Comparison of ENCODE assay signal across 3 cellular contexts in the genomic region with DNA sequence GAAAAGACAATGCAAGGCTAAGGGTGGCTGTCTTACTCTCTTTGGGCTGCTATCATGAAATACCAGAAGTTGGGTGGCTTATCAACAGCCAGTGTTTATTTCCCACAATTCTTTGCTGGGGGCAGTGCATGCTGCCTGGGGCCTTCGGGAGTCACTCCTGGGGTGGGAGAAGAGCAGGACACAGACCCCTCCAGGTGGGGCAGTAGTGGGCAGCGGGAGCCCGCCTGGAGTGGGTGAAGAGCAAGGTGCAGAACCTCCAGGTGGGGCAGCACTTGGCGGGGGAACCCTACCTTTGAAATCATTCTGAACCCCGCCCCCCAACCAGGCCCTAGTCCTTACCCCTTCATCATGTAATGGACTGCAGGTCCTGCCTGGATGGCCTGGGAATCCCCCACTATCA.
TF ChIP-seq lines count a peak whose summit lies in the region.

No MANE protein-coding gene starts in this region.

TF ChIP-seq in K562, 482 proteins besides CTCF, POLR2A, EP300 and RAD21 (continued from another document):
- TF ChIP-seq JUND (IDR thresholded peaks at IDR 0.05; ENCODE audit: borderline replicate concordance, low read depth, low read length), result no peak
- no peak for TF ChIP-seq JUND (tag; IDR thresholded peaks at IDR 0.05; ENCODE audit: borderline replicate concordance, low read depth, low read length)
TF ChIP-seq in K562: peak in this region for 0.

TF ChIP-seq in HepG2, 621 proteins besides CTCF, POLR2A, EP300 and RAD21 (continued from another document):
- TF ChIP-seq ZNF841 (CRISPR knock-in tag; IDR thresholded peaks at IDR 0.05; ENCODE audit: borderline replicate concordance), result no peak

TF ChIP-seq in SK-N-SH treated with all-trans-retinoic acid at 6 μM for 48 hours, 23 proteins besides CTCF, POLR2A, EP300 and RAD21 (continued from another document):
- TF ChIP-seq, protein P1, sequence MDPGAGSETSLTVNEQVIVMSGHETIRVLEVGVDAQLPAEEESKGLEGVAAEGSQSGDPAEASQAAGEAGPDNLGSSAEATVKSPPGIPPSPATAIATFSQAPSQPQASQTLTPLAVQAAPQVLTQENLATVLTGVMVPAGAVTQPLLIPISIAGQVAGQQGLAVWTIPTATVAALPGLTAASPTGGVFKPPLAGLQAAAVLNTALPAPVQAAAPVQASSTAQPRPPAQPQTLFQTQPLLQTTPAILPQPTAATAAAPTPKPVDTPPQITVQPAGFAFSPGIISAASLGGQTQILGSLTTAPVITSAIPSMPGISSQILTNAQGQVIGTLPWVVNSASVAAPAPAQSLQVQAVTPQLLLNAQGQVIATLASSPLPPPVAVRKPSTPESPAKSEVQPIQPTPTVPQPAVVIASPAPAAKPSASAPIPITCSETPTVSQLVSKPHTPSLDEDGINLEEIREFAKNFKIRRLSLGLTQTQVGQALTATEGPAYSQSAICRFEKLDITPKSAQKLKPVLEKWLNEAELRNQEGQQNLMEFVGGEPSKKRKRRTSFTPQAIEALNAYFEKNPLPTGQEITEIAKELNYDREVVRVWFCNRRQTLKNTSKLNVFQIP (CRISPR knock-in tag; IDR thresholded peaks at IDR 0.05; ENCODE audit: borderline replicate concordance, low read depth), result no peak
- TF ChIP-seq SNAI2 (CRISPR knock-in tag; IDR thresholded peaks at IDR 0.05) (no peak), ZC3H10 (CRISPR knock-in tag; IDR thresholded peaks at IDR 0.05) (no peak), ZFP30 (CRISPR knock-in tag; IDR thresholded peaks at IDR 0.05) (no peak), OSR1 (CRISPR knock-in tag; IDR thresholded peaks at IDR 0.05) (no peak)
- TF ChIP-seq, protein P2, sequence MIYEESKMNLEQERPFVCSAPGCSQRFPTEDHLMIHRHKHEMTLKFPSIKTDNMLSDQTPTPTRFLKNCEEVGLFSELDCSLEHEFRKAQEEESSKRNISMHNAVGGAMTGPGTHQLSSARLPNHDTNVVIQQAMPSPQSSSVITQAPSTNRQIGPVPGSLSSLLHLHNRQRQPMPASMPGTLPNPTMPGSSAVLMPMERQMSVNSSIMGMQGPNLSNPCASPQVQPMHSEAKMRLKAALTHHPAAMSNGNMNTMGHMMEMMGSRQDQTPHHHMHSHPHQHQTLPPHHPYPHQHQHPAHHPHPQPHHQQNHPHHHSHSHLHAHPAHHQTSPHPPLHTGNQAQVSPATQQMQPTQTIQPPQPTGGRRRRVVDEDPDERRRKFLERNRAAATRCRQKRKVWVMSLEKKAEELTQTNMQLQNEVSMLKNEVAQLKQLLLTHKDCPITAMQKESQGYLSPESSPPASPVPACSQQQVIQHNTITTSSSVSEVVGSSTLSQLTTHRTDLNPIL (CRISPR knock-in tag; IDR thresholded peaks at IDR 0.05; ENCODE audit: low read depth), result no peak
